22 cellular contexts compared by ENCODE assay signal in genomic region chrX:20477836-20478532, GRCh38.
DNase-seq lines count a peak whose midpoint lies in the region; ATAC-seq, FAIRE-seq and TF ChIP-seq lines count a peak whose summit lies in the region.
"Had no signal": no experiment of that assay in that cellular context is flagged by ENCODE, and none has a peak within 500 bp of the region (broad histone marks: within the 10 kb centered on the region; RNA-seq: fewer than 3 reads in every experiment).

No MANE protein-coding gene starts in this region.

- H3K36me3 ChIP-seq in bronchial epithelial cell (ENCODE audit: control insufficient read depth, insufficient read depth, low read length) = no peaks in the 10 kb centered on the region
- H3K36me3 ChIP-seq: left ventricle myocardium inferior, tibial artery had no signal

- no peaks in the 10 kb centered on the region for H3K9me3 ChIP-seq in CD4-positive, alpha-beta T cell (ENCODE audit: control insufficient read depth, low read length)
- H3K9me3 ChIP-seq: left ventricle myocardium inferior, tibial artery had no signal

- no peaks in the 10 kb centered on the region for H3K36me3 Mint-ChIP-seq in CD4-positive, alpha-beta T cell (ENCODE audit: low read depth)
- H3K36me3 Mint-ChIP-seq: stimulated activated memory B cell treated with anti-CD40 and anti-IgM and Interleukin-4, amounts not matched to agents 10 μg/mL and 1 μg/mL and 100 μg/mL, for 72 hours had no signal

- H3K27ac Mint-ChIP-seq in CD4-positive, alpha-beta T cell = no peak overlapping the region
- H3K27ac Mint-ChIP-seq: stimulated activated memory B cell treated with anti-CD40 and anti-IgM and Interleukin-4, amounts not matched to agents 10 μg/mL and 1 μg/mL and 100 μg/mL, for 72 hours had no signal

- DNase-seq in COLO668 (lab: John Stamatoyannopoulos, UW; ENCODE audit: unreplicated experiment) (peak; percentile 88), NCI-H1417 (lab: John Stamatoyannopoulos, UW) (peak; percentile 85 to 96 (median 90)), NCI-H2171 treated with DMSO at 0.1 percent for 48 hours (lab: John Stamatoyannopoulos, UW) (peak; percentile 76), bronchial epithelial cell (ENCODE audit: low read depth) (no peak), Right ventricle myocardium inferior (ENCODE audit: missing footprints) (no peak)
- no peak for DNase-seq in CD4-positive, alpha-beta T cell
- DNase-seq: 8988T; activated CD4-positive, alpha-beta T cell treated with anti-CD3 and anti-CD28 coated beads for 48 hours; activated CD8-positive, alpha-beta memory T cell treated with anti-CD3 and anti-CD28 coated beads, Interleukin-2, amount 50 U/mL, for 48 hours; activated gamma-delta T cell treated with Interleukin-2 at 50 U/mL for 16 hours; anterior cingulate cortex; left ventricle myocardium inferior; NCI-H2227 treated with DMSO at 0.1 percent for 48 hours; nucleus accumbens; retina; tibial artery had no signal

- no peak overlapping the region for H3K27ac ChIP-seq in CD4-positive, alpha-beta T cell (ENCODE audit: low read depth, low read length)
- H3K27ac ChIP-seq: left ventricle myocardium inferior, SK-N-MC, tibial artery had no signal

- H3K27me3 Mint-ChIP-seq in CD4-positive, alpha-beta T cell = no peaks in the 10 kb centered on the region

- POLR2A ChIA-PET in CD4-positive, alpha-beta T cell (lab: Charles Lee) = no interaction called here

- H3K4me1 Mint-ChIP-seq in CD4-positive, alpha-beta T cell (ENCODE audit: low read depth) = no peaks in the 10 kb centered on the region
- H3K4me1 Mint-ChIP-seq: stimulated activated memory B cell treated with anti-CD40 and anti-IgM and Interleukin-4, amounts not matched to agents 10 μg/mL and 1 μg/mL and 100 μg/mL, for 72 hours had no signal

- intact Hi-C loops in CD4-positive, alpha-beta T cell (cut with DNase I, micrococcal nuclease) = no loop called here
- intact Hi-C loops in Right ventricle myocardium inferior (cut with DNase I) = no loop called here

- no peak overlapping the region for H3K4me3 ChIP-seq in bronchial epithelial cell (ENCODE audit: low read depth, low read length)
- H3K4me3 ChIP-seq: left ventricle myocardium inferior, SK-N-MC, tibial artery had no signal

- H3K9me3 Mint-ChIP-seq in CD4-positive, alpha-beta T cell = no peaks in the 10 kb centered on the region
- H3K9me3 Mint-ChIP-seq: stimulated activated memory B cell treated with anti-CD40 and anti-IgM and Interleukin-4, amounts not matched to agents 10 μg/mL and 1 μg/mL and 100 μg/mL, for 72 hours had no signal

- no peak for TF ChIP-seq CTCF in bronchial epithelial cell (IDR thresholded peaks at IDR 0.05; ENCODE audit: insufficient read depth, low read length, severe bottlenecking)
- TF ChIP-seq CTCF in CD4-positive, alpha-beta T cell (IDR thresholded peaks at IDR 0.05) = no peak

- no peaks in the 10 kb centered on the region for H3K27me3 ChIP-seq in bronchial epithelial cell (ENCODE audit: control insufficient read depth, insufficient read depth, low read length)
- no peaks in the 10 kb centered on the region for H3K27me3 ChIP-seq in CD4-positive, alpha-beta T cell (ENCODE audit: control insufficient read depth, insufficient read depth, low read length)
- H3K27me3 ChIP-seq: tibial artery had no signal

- no peak overlapping the region for H3K4me3 Mint-ChIP-seq in CD4-positive, alpha-beta T cell
- H3K4me3 Mint-ChIP-seq: stimulated activated memory B cell treated with anti-CD40 and anti-IgM and Interleukin-4, amounts not matched to agents 10 μg/mL and 1 μg/mL and 100 μg/mL, for 72 hours had no signal

- FAIRE-seq in bronchial epithelial cell (lab: Jason Lieb, UNC) = peak; percentile 66
- FAIRE-seq: colon had no signal

- CTCF ChIA-PET in CD4-positive, alpha-beta T cell (lab: Charles Lee) = no interaction called here

- no peak for ATAC-seq in CD4-positive, alpha-beta T cell (ENCODE audit: poor library complexity)
- ATAC-seq in GM18868 (IDR thresholded peaks at IDR 0.05; ENCODE audit: unreplicated experiment) = no peak
- no peak for ATAC-seq in Right ventricle myocardium inferior
- no peak for ATAC-seq in GM18502 (IDR thresholded peaks at IDR 0.05; ENCODE audit: poor library complexity, unreplicated experiment)
- ATAC-seq: HCT116; stimulated activated memory B cell treated with anti-CD40 and anti-IgM and Interleukin-4, amounts not matched to agents 10 μg/mL and 1 μg/mL and 100 μg/mL, for 72 hours had no signal

Comparison
In these comparisons a context has a peak if more than half of its experiments do, and no peak if none do; other contexts are left out.
1. DNase-seq: peak in COLO668 (single experiment), NCI-H1417 (3 of 3) and NCI-H2171 treated with DMSO at 0.1 percent for 48 hours (single experiment); none in bronchial epithelial cell (single experiment), CD4-positive, alpha-beta T cell (0 of 10) and Right ventricle myocardium inferior (single experiment).